In genomic region chr16:87549627-87550509, GRCh38 we compare ENCODE assay signal across 14 cellular contexts. TPM values are rescaled to one million over a fixed set of nuclear protein-coding genes. Genes with fewer than 3 reads are reported as not detected.
"Had no signal": no experiment of that assay in that cellular context is flagged by ENCODE, and none has a peak within 500 bp of the region (broad histone marks: within the 10 kb centered on the region; RNA-seq: fewer than 3 reads in every experiment).

No MANE protein-coding gene starts in this region.

- H3K4me1 ChIP-seq: adrenal gland had no signal

- FAIRE-seq: islet of Langerhans, TTC549 had no signal

- H3K36me3 ChIP-seq: adrenal gland, gastroesophageal sphincter, tibial nerve had no signal

- H3K27ac Mint-ChIP-seq: activated CD4-positive, alpha-beta T cell treated with anti-CD3 and anti-CD28 coated beads, Interleukin-2, amount 10 ng/mL, durations not matched to agents 7 days and 5 days; activated naive CD4-positive, alpha-beta T cell treated with anti-CD3 and anti-CD28 coated beads for 36 hours; activated T-helper 2 cell treated with anti-CD3 and anti-CD28 coated beads, Interferon-gamma antibody, Interleukin-2, Interleukin-4, amounts not matched to agents 10 μg/mL and 5 μg/mL and 100 μg/mL, durations not matched to agents 14 hours and 24 hours and 36 hours; endodermal cell had no signal

- H3K4me3 Mint-ChIP-seq: activated CD4-positive, alpha-beta T cell treated with anti-CD3 and anti-CD28 coated beads, Interleukin-2, amount 10 ng/mL, durations not matched to agents 7 days and 5 days; activated naive CD4-positive, alpha-beta T cell treated with anti-CD3 and anti-CD28 coated beads for 36 hours; endodermal cell; naive B cell had no signal

- H3K9me3 Mint-ChIP-seq: activated naive CD4-positive, alpha-beta T cell treated with anti-CD3 and anti-CD28 coated beads for 36 hours; activated T-helper 2 cell treated with anti-CD3 and anti-CD28 coated beads, Interferon-gamma antibody, Interleukin-2, Interleukin-4, amounts not matched to agents 10 μg/mL and 5 μg/mL and 100 μg/mL, durations not matched to agents 14 hours and 24 hours and 36 hours had no signal

- H3K4me1 Mint-ChIP-seq: activated CD4-positive, alpha-beta T cell treated with anti-CD3 and anti-CD28 coated beads, Interleukin-2, amount 10 ng/mL, durations not matched to agents 7 days and 5 days; endodermal cell had no signal

- H3K27ac ChIP-seq: adrenal gland, dorsolateral prefrontal cortex, gastroesophageal sphincter, tibial nerve had no signal

- H3K4me3 ChIP-seq: adrenal gland, dorsolateral prefrontal cortex, gastroesophageal sphincter, lung, tibial nerve had no signal

- H3K9me3 ChIP-seq: adrenal gland had no signal

- H3K27me3 ChIP-seq: adrenal gland, dorsolateral prefrontal cortex had no signal

RNA-seq across cellular contexts. Expression of gene JPH3, which starts 52.4 kb away (rescaled TPM):
- total RNA-seq: activated CD4-positive, alpha-beta T cell treated with anti-CD3 and anti-CD28 coated beads, Interleukin-2, amount 10 ng/mL, durations not matched to agents 7 days and 5 days; skeletal muscle tissue; T-helper 2 cell treated with Interferon-gamma antibody and Interleukin-4, amounts not matched to agents 100 ng/mL and 5 ng/mL, for 36 hours had no signal
